Comparison of ENCODE assay signal across 11 cellular contexts in genomic region chr4:131113704-131114103, GRCh38.
"Had no signal": no experiment of that assay in that cellular context is flagged by ENCODE, and none has a peak within 500 bp of the region (broad histone marks: within the 10 kb centered on the region; RNA-seq: fewer than 3 reads in every experiment).

No MANE protein-coding gene starts in this region.

- FAIRE-seq: H1, H54 had no signal

- ATAC-seq: GM23338, HCT116 had no signal

- H3K27ac ChIP-seq: GM23248 had no signal

- DNase-seq: GM23248, GOT3, H7, H9, HCEC 1CT, HFFc6 had no signal

- H3K9me3 ChIP-seq: HAP-1 had no signal

- H3K4me1 ChIP-seq: HAP-1 had no signal

- H3K4me3 ChIP-seq: GM23248, GM23338, HAP-1 had no signal

- H3K36me3 ChIP-seq: HAP-1 had no signal
